In the genomic region with DNA sequence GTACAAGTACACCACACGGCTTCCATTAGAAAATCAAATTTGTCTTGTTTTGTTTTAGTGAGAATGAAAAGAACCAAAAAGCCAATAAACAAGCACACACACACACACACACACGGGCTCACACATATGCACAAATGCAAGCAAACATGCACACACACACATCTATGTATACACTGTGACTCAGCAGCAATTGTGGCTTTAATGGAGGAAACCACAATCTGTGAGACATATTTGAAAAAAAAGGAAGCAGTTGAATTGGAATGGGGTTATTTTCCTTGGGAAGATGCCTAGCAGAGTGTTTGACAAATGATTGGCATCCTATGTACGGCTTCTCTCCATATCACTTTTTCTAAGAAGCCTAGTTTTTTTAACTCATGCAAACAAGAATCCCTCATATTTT, we compare ENCODE assay signal across 15 cellular contexts.
DNase-seq lines count a peak whose midpoint lies in the region; ATAC-seq and TF ChIP-seq lines count a peak whose summit lies in the region.
"Had no signal": no experiment of that assay in that cellular context is flagged by ENCODE, and none has a peak within 500 bp of the region (broad histone marks: within the 10 kb centered on the region; RNA-seq: fewer than 3 reads in every experiment).

No MANE protein-coding gene starts in this region.

- TF ChIP-seq CTCF in astrocyte of the cerebellum (IDR thresholded peaks at IDR 0.05; ENCODE audit: low read depth, low read length, missing control alignments): no peak

- in situ Hi-C loops in astrocyte of the cerebellum (cut with HindIII; ENCODE audit: low sequenced_read_pairs): no loop called here

- peak; percentile 45 for DNase-seq in GF-D8 (lab: John Stamatoyannopoulos, UW)
- peak; percentile 93 for DNase-seq in MV-4-11 (lab: John Stamatoyannopoulos, UW)
- DNase-seq in astrocyte of the cerebellum (ENCODE audit: low read depth): peak; percentile 50
- peak; percentile 30 for DNase-seq in kidney tubule cell (ENCODE audit: low spot score)
- DNase-seq in NCI-H2029 treated with DMSO at 0.1 percent for 48 hours (lab: John Stamatoyannopoulos, UW): no peak
- DNase-seq in left cardiac atrium: no peak
- DNase-seq in amygdala (lab: John Stamatoyannopoulos, UW): no peak
- no peak for DNase-seq in NCI-H774 (lab: John Stamatoyannopoulos, UW)
- DNase-seq: activated CD8-positive, alpha-beta T cell treated with anti-CD3 and anti-CD28 coated beads for 36 hours; activated effector memory CD4-positive, alpha-beta T cell treated with Interleukin-2 at 50 U/mL for 16 hours; heart right ventricle; NCI-H1048; stomach had no signal

- H3K4me3 ChIP-seq in astrocyte of the cerebellum (ENCODE audit: low read depth, low read length): no peak overlapping the region
- H3K4me3 ChIP-seq: BLaER1 treated with 17β-estradiol and CSF1 and Interleukin-3, amounts not matched to agents 10 nM and 100 nM; heart right ventricle; stomach had no signal

- no peak for ATAC-seq in left cardiac atrium
- ATAC-seq: activated CD8-positive, alpha-beta T cell treated with anti-CD3 and anti-CD28 coated beads for 36 hours; heart right ventricle; sciatic nerve had no signal

- intact Hi-C loops in left cardiac atrium (cut with DNase I): loop anchor here in 1 of 2 donors (10.0 kb wide), 1 partner anchor 515 kb away; no protein-coding TSS in a partner anchor

Comparison
In these comparisons a context has a peak if more than half of its experiments do, and no peak if none do; other contexts are left out.
1. DNase-seq: peak in GF-D8 (single experiment), MV-4-11 (single experiment), astrocyte of the cerebellum (single experiment) and kidney tubule cell (single experiment); none in NCI-H2029 treated with DMSO at 0.1 percent for 48 hours (single experiment), left cardiac atrium (single experiment), amygdala (0 of 56) and NCI-H774 (single experiment).